In genomic region chr7:1850111-1850975, GRCh38 we compare ENCODE assay signal across 22 cellular contexts.
DNase-seq lines count a peak whose midpoint lies in the region; ATAC-seq and TF ChIP-seq lines count a peak whose summit lies in the region.
"Had no signal": no experiment of that assay in that cellular context is flagged by ENCODE, and none has a peak within 500 bp of the region (broad histone marks: within the 10 kb centered on the region; RNA-seq: fewer than 3 reads in every experiment).

No MANE protein-coding gene starts in this region.

- H3K36me3 ChIP-seq in BLaER1 treated with 17β-estradiol and CSF1 and Interleukin-3, amounts not matched to agents 10 nM and 100 nM = peaks cover 0 to 40% (median 5%) of the 10 kb centered on the region in 11 experiments; a peak in 8 of 22 replicates
- no peaks in the 10 kb centered on the region for H3K36me3 ChIP-seq in neuronal stem cell (replicated peaks in 1 of 2; ENCODE audit: control insufficient read depth in 2 of 2, insufficient read depth in 2 of 2, low read length in 2 of 2)

- H3K14ac ChIP-seq in neuronal stem cell (ENCODE audit: low read length) = peak overlapping the region; percentile 56

- H3K9me3 Mint-ChIP-seq in endothelial cell (ENCODE audit: unreplicated experiment) = no peaks in the 10 kb centered on the region
- H3K9me3 Mint-ChIP-seq: activated CD4-positive, alpha-beta T cell treated with anti-CD3 and anti-CD28 coated beads, Interleukin-2, amount 10 ng/mL, durations not matched to agents 24 days and 14 days; nephron; type B pancreatic cell had no signal

- no peak for TF ChIP-seq CTCF in endothelial cell (IDR thresholded peaks at IDR 0.05; ENCODE audit: unreplicated experiment)

- H3K79me1 ChIP-seq in neuronal stem cell (ENCODE audit: low read depth, low read length) = peaks cover 10% of the 10 kb centered on the region

- no CpG with 5 or more reads among the region's 33 CpGs for WGBS in neuronal stem cell (ENCODE audit: extremely low coverage in 2 of 2, insufficient read length in 2 of 2, insufficient replicate concordance in 1 of 2), 2 donors

- peak; percentile 27 for DNase-seq in MV-4-11 (lab: John Stamatoyannopoulos, UW)
- peak; percentile 18 for DNase-seq in left ventricle myocardium superior
- DNase-seq in neuronal stem cell (ENCODE audit: low spot score) = no peak
- no peak for DNase-seq in endothelial cell (ENCODE audit: low spot score)
- DNase-seq: activated CD4-positive, alpha-beta T cell treated with anti-CD3 and anti-CD28 coated beads, Interleukin-2, amount 10 ng/mL, durations not matched to agents 24 days and 14 days; AML-193; caudate nucleus; COR-L47; DND-41; foreskin keratinocyte; HCEC 1CT; hypothalamus; islet precursor cell; NCI-H1436 treated with DMSO at 0.1 percent for 48 hours; NCI-H69 had no signal

- peaks cover 26 to 96% (median 75%) of the 10 kb centered on the region in 10 experiments for H3K4me1 ChIP-seq in BLaER1 treated with 17β-estradiol and CSF1 and Interleukin-3, amounts not matched to agents 10 nM and 100 nM
- peaks cover 2% of the 10 kb centered on the region in 2 donors for H3K4me1 ChIP-seq in neuronal stem cell (ENCODE audit: control insufficient read depth in 2 of 2, insufficient read depth in 1 of 2, low read depth in 1 of 2, low read length in 2 of 2)
- H3K4me1 ChIP-seq: foreskin keratinocyte had no signal

- intact Hi-C loops in left ventricle myocardium superior (cut with micrococcal nuclease) = no loop called here

- H2AFZ ChIP-seq in neuronal stem cell (ENCODE audit: low read length) = no peak overlapping the region

- no peak overlapping the region for H3K27ac ChIP-seq in BLaER1 treated with 17β-estradiol and CSF1 and Interleukin-3, amounts not matched to agents 10 nM and 100 nM
- no peak overlapping the region for H3K27ac ChIP-seq in neuronal stem cell (replicated peaks; ENCODE audit: low read length)
- H3K27ac ChIP-seq: dorsolateral prefrontal cortex, epithelial cell of prostate, foreskin keratinocyte had no signal

- no peak overlapping the region for H3K4me3 ChIP-seq in BLaER1 treated with 17β-estradiol and CSF1 and Interleukin-3, amounts not matched to agents 10 nM and 100 nM
- H3K4me3 ChIP-seq in neuronal stem cell (ENCODE audit: low read length in 2 of 2) = no peak overlapping the region
- H3K4me3 ChIP-seq: dorsolateral prefrontal cortex had no signal

- no peak overlapping the region for H2AK5ac ChIP-seq in neuronal stem cell (ENCODE audit: low read depth, low read length)

- H3K27me3 ChIP-seq in BLaER1 treated with 17β-estradiol and CSF1 and Interleukin-3, amounts not matched to agents 10 nM and 100 nM = peaks cover 0 to 27% (median 0%) of the 10 kb centered on the region in 11 experiments; a peak in 9 of 22 replicates
- H3K27me3 ChIP-seq in neuronal stem cell (ENCODE audit: control insufficient read depth in 3 of 3, insufficient read depth in 3 of 3, low read depth in 1 of 3, low read length in 3 of 3) = no peaks in the 10 kb centered on the region
- H3K27me3 ChIP-seq: dorsolateral prefrontal cortex, foreskin keratinocyte had no signal

- ATAC-seq in left ventricle myocardium superior (no peak), GM18907 (IDR thresholded peaks at IDR 0.05; ENCODE audit: unreplicated experiment) (no peak), GM21619 (IDR thresholded peaks at IDR 0.05; ENCODE audit: unreplicated experiment) (no peak)
- ATAC-seq: foreskin keratinocyte had no signal

- H3K23ac ChIP-seq in neuronal stem cell (ENCODE audit: low read depth, low read length, poor library complexity) = peak overlapping the region; percentile 81

- no peak overlapping the region for H4K91ac ChIP-seq in neuronal stem cell (ENCODE audit: low read depth, low read length, poor library complexity)

- peak overlapping the region; percentile 75 for H2BK5ac ChIP-seq in neuronal stem cell (ENCODE audit: low read length)

- H3K4me2 ChIP-seq in BLaER1 treated with 17β-estradiol and CSF1 and Interleukin-3, amounts not matched to agents 10 nM and 100 nM = peak overlapping the region in 9 of 11 experiments; percentile 20 to 67 (median 56); a peak in 17 of 22 replicates
- no peak overlapping the region for H3K4me2 ChIP-seq in neuronal stem cell (ENCODE audit: insufficient read depth, low read length, poor library complexity, severe bottlenecking)

- no peak overlapping the region for H3K4me3 Mint-ChIP-seq in endothelial cell (ENCODE audit: unreplicated experiment)
- H3K4me3 Mint-ChIP-seq: activated CD4-positive, alpha-beta T cell treated with anti-CD3 and anti-CD28 coated beads, Interleukin-2, amount 10 ng/mL, durations not matched to agents 24 days and 14 days; nephron; type B pancreatic cell had no signal

- peak overlapping the region in 3 of 11 experiments; percentile 1 to 47 (median 15); a peak in 1 of 22 replicates for H3K9ac ChIP-seq in BLaER1 treated with 17β-estradiol and CSF1 and Interleukin-3, amounts not matched to agents 10 nM and 100 nM
- no peak overlapping the region for H3K9ac ChIP-seq in neuronal stem cell (ENCODE audit: low read depth, low read length, poor library complexity)

- no peak overlapping the region for H3K4ac ChIP-seq in neuronal stem cell (ENCODE audit: low read length)

- peak overlapping the region; percentile 58 for H2BK12ac ChIP-seq in neuronal stem cell (ENCODE audit: low read length)

- H2BK120ac ChIP-seq in neuronal stem cell (ENCODE audit: low read depth, low read length) = peak overlapping the region; percentile 17

- peak overlapping the region; percentile 64 for H3K18ac ChIP-seq in neuronal stem cell (ENCODE audit: low read length)

- H3K9me3 ChIP-seq in BLaER1 treated with 17β-estradiol and CSF1 and Interleukin-3, amounts not matched to agents 10 nM and 100 nM (replicated peaks in 1 of 11) = no peaks in the 10 kb centered on the region; a peak in 1 of 22 replicates
- no peaks in the 10 kb centered on the region for H3K9me3 ChIP-seq in neuronal stem cell (replicated peaks in 1 of 2; ENCODE audit: control insufficient read depth in 2 of 2, insufficient read depth in 1 of 2, low read depth in 1 of 2, low read length in 2 of 2)

- H3K27me3 Mint-ChIP-seq in endothelial cell (ENCODE audit: unreplicated experiment) = peaks cover 12% of the 10 kb centered on the region
- H3K27me3 Mint-ChIP-seq: activated CD4-positive, alpha-beta T cell treated with anti-CD3 and anti-CD28 coated beads, Interleukin-2, amount 10 ng/mL, durations not matched to agents 24 days and 14 days had no signal

- no peaks in the 10 kb centered on the region for H3K4me1 Mint-ChIP-seq in endothelial cell (ENCODE audit: unreplicated experiment)

- peaks cover 7% of the 10 kb centered on the region for H3K36me3 Mint-ChIP-seq in endothelial cell (ENCODE audit: low read depth, unreplicated experiment)
- H3K36me3 Mint-ChIP-seq: type B pancreatic cell had no signal

- peaks cover 100% of the 10 kb centered on the region in 11 experiments for H4K20me1 ChIP-seq in BLaER1 treated with 17β-estradiol and CSF1 and Interleukin-3, amounts not matched to agents 10 nM and 100 nM

- no peak overlapping the region for H4K8ac ChIP-seq in neuronal stem cell (ENCODE audit: low read depth, low read length)

- H3K27ac Mint-ChIP-seq in endothelial cell (ENCODE audit: unreplicated experiment) = no peak overlapping the region
- H3K27ac Mint-ChIP-seq: activated CD4-positive, alpha-beta T cell treated with anti-CD3 and anti-CD28 coated beads, Interleukin-2, amount 10 ng/mL, durations not matched to agents 24 days and 14 days; nephron; type B pancreatic cell had no signal

- H2BK15ac ChIP-seq in neuronal stem cell (ENCODE audit: low read length) = no peak overlapping the region

Comparison
In these comparisons a context has a peak if more than half of its experiments do, and no peak if none do; other contexts are left out.
1. DNase-seq: peak in MV-4-11 (single experiment) and left ventricle myocardium superior (single experiment); none in neuronal stem cell (single experiment) and endothelial cell (single experiment).